In genomic region chr1:51469518-51469917, GRCh38 we compare ENCODE assay signal across 18 cellular contexts. TPM values are rescaled to one million over a fixed set of nuclear protein-coding genes. Genes with fewer than 3 reads are reported as not detected.
A peak's percentile ranks its signal among the peaks of the same experiment; 100 is the strongest.
DNase-seq lines count a peak whose midpoint lies in the region; ATAC-seq lines count a peak whose summit lies in the region.
"Had no signal": no experiment of that assay in that cellular context is flagged by ENCODE, and none has a peak within 500 bp of the region (broad histone marks: within the 10 kb centered on the region; RNA-seq: fewer than 3 reads in every experiment).

No MANE protein-coding gene starts in this region.

- ATAC-seq in left ventricle myocardium superior (peak; percentile 21), left cardiac atrium (no peak), T-helper 17 cell (no peak), GM18873 (IDR thresholded peaks at IDR 0.05; ENCODE audit: low FRiP score, unreplicated experiment) (no peak)
- ATAC-seq in effector memory CD8-positive, alpha-beta T cell (replicated peaks): no peak
- ATAC-seq: A549, PC-3 had no signal

- intact Hi-C loops in left ventricle myocardium superior (cut with micrococcal nuclease) (no loop called here), left cardiac atrium (cut with DNase I) (loop anchor here (10.0 kb wide), 2 partner anchors 45 to 65 kb away; partner anchors contain the start of gene EPS15 (in 1 of the 2))

- DNase-seq in left ventricle myocardium superior (no peak), left cardiac atrium (no peak), T-helper 17 cell (no peak), NCI-H82 treated with DMSO at 0.1 percent for 48 hours (lab: John Stamatoyannopoulos, UW; ENCODE audit: unreplicated experiment) (no peak)
- no peak for DNase-seq in effector memory CD8-positive, alpha-beta T cell
- DNase-seq in activated CD4-positive, alpha-beta T cell treated with anti-CD3 and anti-CD28 coated beads for 1 hour: no peak
- DNase-seq: BE2C, DMS79, H7, MG63, NCI-H1417, NCI-H187, NCI-H446, NCI-H526, PC-3, SHP77 had no signal

- H3K27ac Mint-ChIP-seq in T-helper 17 cell: peak overlapping the region; percentile 44
- H3K27ac Mint-ChIP-seq in effector memory CD8-positive, alpha-beta T cell: peak overlapping the region; percentile 6 to 20

- H3K9me3 ChIP-seq in T-helper 17 cell (ENCODE audit: control insufficient read depth, low read length, poor library complexity, severe bottlenecking): no peaks in the 10 kb centered on the region
- H3K9me3 ChIP-seq: A549, BE2C, MG63 had no signal

- H3K36me3 Mint-ChIP-seq in T-helper 17 cell (ENCODE audit: low read depth): peaks cover 5% of the 10 kb centered on the region
- H3K36me3 Mint-ChIP-seq in effector memory CD8-positive, alpha-beta T cell (ENCODE audit: insufficient read depth): peaks cover 65% of the 10 kb centered on the region

- no peaks in the 10 kb centered on the region for H3K27me3 Mint-ChIP-seq in T-helper 17 cell
- no peaks in the 10 kb centered on the region for H3K27me3 Mint-ChIP-seq in effector memory CD8-positive, alpha-beta T cell

- no peak overlapping the region for H3K4me3 Mint-ChIP-seq in T-helper 17 cell
- no peak overlapping the region for H3K4me3 Mint-ChIP-seq in effector memory CD8-positive, alpha-beta T cell

- H3K4me1 Mint-ChIP-seq in T-helper 17 cell: peaks cover 13% of the 10 kb centered on the region
- H3K4me1 Mint-ChIP-seq in effector memory CD8-positive, alpha-beta T cell (ENCODE audit: low read depth in 2 of 2): peaks cover 3 to 46% of the 10 kb centered on the region in 2 donors

- no peaks in the 10 kb centered on the region for H3K9me3 Mint-ChIP-seq in effector memory CD8-positive, alpha-beta T cell

RNA-seq across cellular contexts. Expression of gene EPS15, which starts 49.5 kb away (rescaled TPM):
- total RNA-seq in left ventricle myocardium superior (71.6 TPM), left cardiac atrium (10 to 100 TPM; 59.5 to 64.8 TPM), T-helper 17 cell (10 to 100 TPM; 88.2 to 98.8 TPM)
